ENCODE assay signal across 22 cellular contexts in the genomic region with DNA sequence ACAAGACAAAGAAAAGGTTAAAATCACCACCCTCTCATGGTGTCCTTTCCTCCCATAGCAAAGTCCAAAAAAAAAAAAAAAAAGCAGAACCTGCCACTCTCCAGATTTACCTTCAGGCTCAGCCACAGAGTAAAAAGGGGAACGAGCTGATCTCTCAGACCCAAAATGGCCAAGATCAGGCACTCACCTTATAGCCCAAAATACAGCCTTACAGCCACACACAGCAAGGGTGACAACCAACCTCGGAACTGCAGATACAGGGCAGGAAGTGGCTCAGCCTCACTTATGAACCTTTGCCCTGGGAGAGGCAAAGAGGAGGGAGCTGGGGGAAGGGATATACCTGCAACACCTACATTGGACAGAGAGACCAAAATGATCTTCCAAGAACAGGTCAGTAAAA. TPM values are rescaled to one million over a fixed set of nuclear protein-coding genes. Genes with fewer than 3 reads are reported as not detected.
DNase-seq lines count a peak whose midpoint lies in the region; ATAC-seq and TF ChIP-seq lines count a peak whose summit lies in the region.
"Had no signal": no experiment of that assay in that cellular context is flagged by ENCODE, and none has a peak within 500 bp of the region (broad histone marks: within the 10 kb centered on the region; RNA-seq: fewer than 3 reads in every experiment).

No MANE protein-coding gene starts in this region.

- peak; percentile 25 for DNase-seq in activated gamma-delta T cell treated with Interleukin-2 at 50 U/mL for 16 hours
- DNase-seq in activated gamma-delta T cell (lab: John Stamatoyannopoulos, UW): no peak
- DNase-seq in OCI-M1 (lab: John Stamatoyannopoulos, UW): peak; percentile 27
- peak; percentile 35 to 53 (median 38) for DNase-seq in immature natural killer cell
- DNase-seq in smooth muscle cell (lab: John Stamatoyannopoulos, UW; ENCODE audit: unreplicated experiment): no peak
- DNase-seq in stimulated activated CD8-positive, alpha-beta memory T cell treated with anti-CD3 and anti-CD28 coated beads, Interleukin-4, amount 100 ng/mL, for 48 hours: no peak
- no peak for DNase-seq in left cardiac atrium
- DNase-seq: activated CD4-positive, alpha-beta T cell treated with anti-CD3 and anti-CD28 coated beads, Interleukin-2, amount 50 U/mL, for 1 hour; activated effector memory CD4-positive, alpha-beta T cell treated with anti-CD3 and anti-CD28 coated beads, Interleukin-2, amount 50 U/mL, for 16 hours; NCI-H187 treated with DMSO at 0.1 percent for 48 hours; NCI-H69; right cardiac atrium; stimulated activated CD4-positive, alpha-beta T cell treated with anti-CD3 and anti-CD28 coated beads, Interleukin-2, amount 100 ng/mL, for 48 hours; T-helper 9 cell had no signal

- H3K9me3 ChIP-seq in smooth muscle cell (replicated peaks; ENCODE audit: low read depth): no peaks in the 10 kb centered on the region

- peak overlapping the region; percentile 68 to 93 (median 85) for H3K27ac Mint-ChIP-seq in immature natural killer cell

- H3F3A ChIP-seq in smooth muscle cell (ENCODE audit: low read depth): no peaks in the 10 kb centered on the region

- H3K4me3 ChIP-seq in smooth muscle cell: peak overlapping the region; percentile 31

- intact Hi-C loops in left cardiac atrium (cut with DNase I): loop anchor here in 1 of 2 donors (10.0 kb wide), 1 partner anchor 245 kb away; a partner anchor contains a TSS

- 74% methylated on average over 2 of the region's 2 CpGs for WGBS in smooth muscle cell (ENCODE audit: low lambda C conversion rate)

- peaks cover 3 to 4% (median 4%) of the 10 kb centered on the region in 3 donors for H3K36me3 Mint-ChIP-seq in immature natural killer cell

- H3K27me3 ChIP-seq in smooth muscle cell (ENCODE audit: low read depth): no peaks in the 10 kb centered on the region

- H3K27me3 Mint-ChIP-seq in immature natural killer cell (ENCODE audit: low read depth in 3 of 3): peaks cover 0 to 4% (median 3%) of the 10 kb centered on the region in 3 donors
- H3K27me3 Mint-ChIP-seq: brain, type B pancreatic cell had no signal

- no peaks in the 10 kb centered on the region for H3K36me3 ChIP-seq in smooth muscle cell (ENCODE audit: low read depth)

- H3K79me2 ChIP-seq in smooth muscle cell (ENCODE audit: low read depth): peaks cover 85% of the 10 kb centered on the region

- H3K4me3 Mint-ChIP-seq in immature natural killer cell: peak overlapping the region; percentile 63 to 84 (median 76)

- no peak for TF ChIP-seq CTCF in smooth muscle cell (IDR thresholded peaks at IDR 0.05; ENCODE audit: borderline replicate concordance, insufficient read depth, poor library complexity, severe bottlenecking)

- H3K9ac ChIP-seq in smooth muscle cell (ENCODE audit: low read depth): no peak overlapping the region

- H4K20me1 ChIP-seq in smooth muscle cell (ENCODE audit: low read depth): peaks cover 59% of the 10 kb centered on the region

- no peak for ATAC-seq in HG02885 (IDR thresholded peaks at IDR 0.05; ENCODE audit: poor library complexity, unreplicated experiment)
- ATAC-seq in left cardiac atrium: no peak
- ATAC-seq: right cardiac atrium had no signal

- no peak overlapping the region for H2AFZ ChIP-seq in smooth muscle cell (ENCODE audit: low read depth)

- no peak overlapping the region for H3K4me2 ChIP-seq in smooth muscle cell

- H3K9me3 Mint-ChIP-seq in immature natural killer cell: no peaks in the 10 kb centered on the region
- H3K9me3 Mint-ChIP-seq: brain had no signal

- peaks cover 7% of the 10 kb centered on the region for H3K4me1 ChIP-seq in smooth muscle cell (ENCODE audit: low read depth)

- no peak overlapping the region for H3K27ac ChIP-seq in smooth muscle cell (ENCODE audit: low read depth)
- H3K27ac ChIP-seq: HL-60 had no signal

- peaks cover 88 to 100% of the 10 kb centered on the region in 2 donors for H3K4me1 Mint-ChIP-seq in immature natural killer cell

RNA-seq across cellular contexts. Expression of a gene that starts 4.5 kb away (rescaled TPM):
- 10 to 100 TPM; 11.9 to 20.5 (median 15.1) TPM for polyA plus RNA-seq in immature natural killer cell
- total RNA-seq in smooth muscle cell: 16.2 and 17.9 TPM in 2 replicates
- polyA plus RNA-seq in smooth muscle cell: 16.2 and 22.1 TPM in 2 replicates
- total RNA-seq in left cardiac atrium: 10 to 100 TPM; 16.0 to 16.6 TPM

RNA-seq across cellular contexts. Expression of a gene that starts 9.0 kb away (rescaled TPM):
- not detected for polyA plus RNA-seq in immature natural killer cell
- total RNA-seq in smooth muscle cell: 0.58 TPM in 1 of 2 replicates, not detected in the other
- polyA plus RNA-seq in smooth muscle cell: not detected in 2 replicates
- total RNA-seq in left cardiac atrium: not detected
- total RNA-seq: lower leg skin had no signal
- polyA plus RNA-seq: neural cell had no signal

RNA-seq across cellular contexts. Expression of a gene that starts 24.6 kb away (rescaled TPM):
- polyA plus RNA-seq in immature natural killer cell (not detected), smooth muscle cell (0.41 TPM in 1 of 2 replicates, not detected in the other)
- total RNA-seq in smooth muscle cell (not detected in 2 replicates), left cardiac atrium (not detected)
- total RNA-seq: fibroblast of lung, lower leg skin, right cardiac atrium had no signal
- polyA plus RNA-seq: AG04450, fibroblast of lung, neural cell, right cardiac atrium had no signal

RNA-seq across cellular contexts. Expression of a gene that starts 29.7 kb away (rescaled TPM):
- polyA plus RNA-seq in immature natural killer cell: not detected
- total RNA-seq in smooth muscle cell: 0.09 and 0.27 TPM in 2 replicates
- 0.26 and 0.69 TPM in 2 replicates for polyA plus RNA-seq in smooth muscle cell
- not detected for total RNA-seq in left cardiac atrium
- total RNA-seq: fibroblast of lung, right cardiac atrium had no signal
- polyA plus RNA-seq: AG04450, fibroblast of lung had no signal

RNA-seq across cellular contexts. Expression of a gene that starts 30.9 kb away (rescaled TPM):
- polyA plus RNA-seq in immature natural killer cell (not detected), smooth muscle cell (not detected in 2 replicates)
- total RNA-seq in smooth muscle cell (not detected in 2 replicates), left cardiac atrium (not detected)
- total RNA-seq: fibroblast of lung, lower leg skin, right cardiac atrium had no signal
- polyA plus RNA-seq: AG04450, fibroblast of lung, neural cell, right cardiac atrium had no signal

Comparison
In these comparisons a context has a peak if more than half of its experiments do, and no peak if none do; other contexts are left out.
1. DNase-seq: peak in activated gamma-delta T cell treated with Interleukin-2 at 50 U/mL for 16 hours (single experiment), OCI-M1 (single experiment) and immature natural killer cell (3 of 3); none in activated gamma-delta T cell (single experiment), smooth muscle cell (single experiment), stimulated activated CD8-positive, alpha-beta memory T cell treated with anti-CD3 and anti-CD28 coated beads, Interleukin-4, amount 100 ng/mL, for 48 hours (single experiment) and left cardiac atrium (single experiment).